ENCODE assay signal across 13 cellular contexts in genomic region chr3:5038243-5038642, GRCh38. TPM values are rescaled to one million over a fixed set of nuclear protein-coding genes. Genes with fewer than 3 reads are reported as not detected.
DNase-seq lines count a peak whose midpoint lies in the region; ATAC-seq and TF ChIP-seq lines count a peak whose summit lies in the region.
"Had no signal": no experiment of that assay in that cellular context is flagged by ENCODE, and none has a peak within 500 bp of the region (broad histone marks: within the 10 kb centered on the region; RNA-seq: fewer than 3 reads in every experiment).

No MANE protein-coding gene starts in this region.

- ATAC-seq in activated CD8-positive, alpha-beta T cell treated with anti-CD3 and anti-CD28 coated beads for 36 hours: peak; percentile 81
- peak; percentile 22 for ATAC-seq in naive thymus-derived CD4-positive, alpha-beta T cell
- ATAC-seq: left colon had no signal

- peaks cover 0 to 8% (median 1%) of the 10 kb centered on the region in 3 donors for H3K27me3 Mint-ChIP-seq in CD14-positive monocyte (ENCODE audit: low read depth in 3 of 3)
- peaks cover 1% of the 10 kb centered on the region for H3K27me3 Mint-ChIP-seq in activated CD8-positive, alpha-beta T cell treated with anti-CD3 and anti-CD28 coated beads for 36 hours
- no peaks in the 10 kb centered on the region for H3K27me3 Mint-ChIP-seq in naive thymus-derived CD4-positive, alpha-beta T cell
- H3K27me3 Mint-ChIP-seq: CD4-positive, CD25-positive, alpha-beta regulatory T cell had no signal

- H3K9me3 ChIP-seq in naive thymus-derived CD4-positive, alpha-beta T cell (ENCODE audit: control insufficient read depth in 2 of 3, low read length in 3 of 3): no peaks in the 10 kb centered on the region
- no peaks in the 10 kb centered on the region for H3K9me3 ChIP-seq in transverse colon
- H3K9me3 ChIP-seq: colonic mucosa, Peyer's patch, prostate gland had no signal

- DNase-seq in CD14-positive monocyte (ENCODE audit: low spot score) (no peak), KBM-7 (peak; percentile 71), hippocampal formation (lab: John Stamatoyannopoulos, UW) (no peak), transverse colon (no peak), NCI-H774 (lab: John Stamatoyannopoulos, UW) (no peak)
- DNase-seq in activated CD8-positive, alpha-beta T cell treated with anti-CD3 and anti-CD28 coated beads for 36 hours: peak; percentile 62
- DNase-seq in naive thymus-derived CD4-positive, alpha-beta T cell: no peak
- DNase-seq: CD4-positive, CD25-positive, alpha-beta regulatory T cell; colonic mucosa; left colon; NCI-H510A; Peyer's patch had no signal

- peak overlapping the region in 4 of 7 donors; percentile 53 to 80 (median 71) for H3K27ac Mint-ChIP-seq in CD14-positive monocyte
- peak overlapping the region; percentile 84 for H3K27ac Mint-ChIP-seq in activated CD8-positive, alpha-beta T cell treated with anti-CD3 and anti-CD28 coated beads for 36 hours
- peak overlapping the region in 1 of 9 donors; percentile 86 for H3K27ac Mint-ChIP-seq in naive thymus-derived CD4-positive, alpha-beta T cell

- intact Hi-C loops in CD14-positive monocyte (cut with micrococcal nuclease): no loop called here
- intact Hi-C loops in activated CD8-positive, alpha-beta T cell treated with anti-CD3 and anti-CD28 coated beads for 36 hours (cut with micrococcal nuclease): no loop called here
- intact Hi-C loops in naive thymus-derived CD4-positive, alpha-beta T cell (cut with micrococcal nuclease): no loop called here
- intact Hi-C loops in transverse colon (cut with DNase I; ENCODE audit: low total_unique reads): no loop called here

- H3K4me3 Mint-ChIP-seq in CD14-positive monocyte: no peak overlapping the region
- no peak overlapping the region for H3K4me3 Mint-ChIP-seq in activated CD8-positive, alpha-beta T cell treated with anti-CD3 and anti-CD28 coated beads for 36 hours
- no peak overlapping the region for H3K4me3 Mint-ChIP-seq in naive thymus-derived CD4-positive, alpha-beta T cell
- H3K4me3 Mint-ChIP-seq: CD4-positive, CD25-positive, alpha-beta regulatory T cell had no signal

- no peak for TF ChIP-seq POLR2A in transverse colon (IDR thresholded peaks at IDR 0.05)

- H3K4me3 ChIP-seq in naive thymus-derived CD4-positive, alpha-beta T cell (ENCODE audit: low read length): no peak overlapping the region
- H3K4me3 ChIP-seq in transverse colon: no peak overlapping the region
- H3K4me3 ChIP-seq: colonic mucosa, Peyer's patch, prostate gland had no signal

- WGBS in transverse colon (ENCODE audit: low coverage in 1 of 2), 2 donors: 84% methylated on average over 2 of the region's 2 CpGs; no CpG with 5 or more reads in 1 of the 2 donors

- no peaks in the 10 kb centered on the region for H3K27me3 ChIP-seq in naive thymus-derived CD4-positive, alpha-beta T cell (ENCODE audit: control insufficient read depth in 2 of 2, insufficient read depth in 2 of 2, low read length in 2 of 2)
- H3K27me3 ChIP-seq in transverse colon: no peaks in the 10 kb centered on the region
- H3K27me3 ChIP-seq: colonic mucosa, Peyer's patch had no signal

- no peak for TF ChIP-seq EP300 in transverse colon (IDR thresholded peaks at IDR 0.05; ENCODE audit: low read depth)

- H3K9me3 Mint-ChIP-seq in CD14-positive monocyte: peaks cover 0 to 2% (median 0%) of the 10 kb centered on the region in 7 donors
- H3K9me3 Mint-ChIP-seq in activated CD8-positive, alpha-beta T cell treated with anti-CD3 and anti-CD28 coated beads for 36 hours: no peaks in the 10 kb centered on the region
- H3K9me3 Mint-ChIP-seq in naive thymus-derived CD4-positive, alpha-beta T cell: no peaks in the 10 kb centered on the region

- H3K4me1 ChIP-seq in naive thymus-derived CD4-positive, alpha-beta T cell (ENCODE audit: control insufficient read depth in 2 of 2, insufficient read depth in 2 of 2, low read length in 2 of 2): no peaks in the 10 kb centered on the region
- no peaks in the 10 kb centered on the region for H3K4me1 ChIP-seq in transverse colon
- H3K4me1 ChIP-seq: colonic mucosa, Peyer's patch, prostate gland had no signal

- peaks cover 33% of the 10 kb centered on the region for H3K4me1 Mint-ChIP-seq in CD14-positive monocyte
- peaks cover 28% of the 10 kb centered on the region for H3K4me1 Mint-ChIP-seq in activated CD8-positive, alpha-beta T cell treated with anti-CD3 and anti-CD28 coated beads for 36 hours (ENCODE audit: low read depth)
- H3K4me1 Mint-ChIP-seq in naive thymus-derived CD4-positive, alpha-beta T cell: peaks cover 0 to 40% (median 5%) of the 10 kb centered on the region in 7 donors
- H3K4me1 Mint-ChIP-seq: CD4-positive, CD25-positive, alpha-beta regulatory T cell had no signal

- H3K36me3 ChIP-seq in naive thymus-derived CD4-positive, alpha-beta T cell (ENCODE audit: control insufficient read depth in 2 of 3, insufficient read depth in 3 of 3, low read length in 3 of 3): no peaks in the 10 kb centered on the region
- H3K36me3 ChIP-seq in transverse colon: no peaks in the 10 kb centered on the region
- H3K36me3 ChIP-seq: colonic mucosa, Peyer's patch, prostate gland had no signal

- no peak overlapping the region for H3K27ac ChIP-seq in naive thymus-derived CD4-positive, alpha-beta T cell (ENCODE audit: low read depth, low read length)
- H3K27ac ChIP-seq in transverse colon: no peak overlapping the region
- H3K27ac ChIP-seq: colonic mucosa, Peyer's patch, prostate gland had no signal

- POLR2A ChIA-PET in activated CD8-positive, alpha-beta T cell treated with anti-CD3 and anti-CD28 coated beads for 36 hours (lab: Charles Lee): interaction anchor here (0.7 to 3.5 kb wide), 5 partner anchors 14 to 167 kb away, joined by 3 to 21 read pairs (median 4); no protein-coding TSS in a partner anchor
- POLR2A ChIA-PET in naive thymus-derived CD4-positive, alpha-beta T cell (lab: Charles Lee): interaction anchor here (0.7 kb wide), 2 partner anchors 39 to 252 kb away, joined by 4 to 5 read pairs; no protein-coding TSS in a partner anchor

- no peaks in the 10 kb centered on the region for H3K36me3 Mint-ChIP-seq in CD14-positive monocyte
- H3K36me3 Mint-ChIP-seq in activated CD8-positive, alpha-beta T cell treated with anti-CD3 and anti-CD28 coated beads for 36 hours (ENCODE audit: low read depth): no peaks in the 10 kb centered on the region
- no peaks in the 10 kb centered on the region for H3K36me3 Mint-ChIP-seq in naive thymus-derived CD4-positive, alpha-beta T cell
- H3K36me3 Mint-ChIP-seq: CD4-positive, CD25-positive, alpha-beta regulatory T cell had no signal

- in situ Hi-C loops in KBM-7 (cut with MboI; ENCODE audit: low pct_unique_long_range_greater_than_20kb, low sequenced_read_pairs): no loop called here
- in situ Hi-C loops in transverse colon (cut with MboI; ENCODE audit: low pct_ligation_motif_present in 1 of 4, low pct_unique_long_range_greater_than_20kb in 1 of 4, low sequenced_read_pairs in 3 of 4): no loop called here

- CTCF ChIA-PET in activated CD8-positive, alpha-beta T cell treated with anti-CD3 and anti-CD28 coated beads for 36 hours (lab: Charles Lee): interaction anchor here (0.8 to 3.3 kb wide), 10 partner anchors 10 to 327 kb away, joined by 3 to 22 read pairs (median 4); no protein-coding TSS in a partner anchor
- CTCF ChIA-PET in naive thymus-derived CD4-positive, alpha-beta T cell (lab: Charles Lee): interaction anchor here (0.8 to 2.5 kb wide), 2 partner anchors 249 to 327 kb away, joined by 6 to 12 read pairs; no protein-coding TSS in a partner anchor

- TF ChIP-seq CTCF in CD14-positive monocyte (IDR thresholded peaks at IDR 0.05) (no peak), transverse colon (IDR thresholded peaks at IDR 0.05) (no peak)
- peak; percentile 17 for TF ChIP-seq CTCF in activated CD8-positive, alpha-beta T cell treated with anti-CD3 and anti-CD28 coated beads for 36 hours (IDR thresholded peaks at IDR 0.05)

RNA-seq across cellular contexts. Expression of gene BHLHE40, which starts 59.0 kb away (rescaled TPM):
- 10 to 100 TPM; 20.2 to 23.4 TPM for polyA plus RNA-seq in CD14-positive monocyte
- total RNA-seq in activated CD8-positive, alpha-beta T cell treated with anti-CD3 and anti-CD28 coated beads for 36 hours: 100 to 1,000 TPM; 456 to 470 TPM
- total RNA-seq in naive thymus-derived CD4-positive, alpha-beta T cell: 100 to 1,000 TPM in 2 of 5 experiments, 10 to 100 TPM in 1, 1 to 10 TPM in 2; 3.9 to 383 (median 71.2) TPM
- 1 to 10 TPM in 1 of 2 donors, under 1 TPM in 1; 0.82 to 3.1 TPM for polyA plus RNA-seq in naive thymus-derived CD4-positive, alpha-beta T cell
- total RNA-seq in transverse colon: 10 to 100 TPM; 13.4 to 50.9 (median 18.0) TPM

Comparison
In these comparisons a context has a peak if more than half of its experiments do, and no peak if none do; other contexts are left out.
1. DNase-seq: peak in KBM-7 (single experiment) and activated CD8-positive, alpha-beta T cell treated with anti-CD3 and anti-CD28 coated beads for 36 hours (single experiment); none in CD14-positive monocyte (single experiment), naive thymus-derived CD4-positive, alpha-beta T cell (0 of 9), hippocampal formation (0 of 2), transverse colon (single experiment) and NCI-H774 (single experiment).